In the genomic region with DNA sequence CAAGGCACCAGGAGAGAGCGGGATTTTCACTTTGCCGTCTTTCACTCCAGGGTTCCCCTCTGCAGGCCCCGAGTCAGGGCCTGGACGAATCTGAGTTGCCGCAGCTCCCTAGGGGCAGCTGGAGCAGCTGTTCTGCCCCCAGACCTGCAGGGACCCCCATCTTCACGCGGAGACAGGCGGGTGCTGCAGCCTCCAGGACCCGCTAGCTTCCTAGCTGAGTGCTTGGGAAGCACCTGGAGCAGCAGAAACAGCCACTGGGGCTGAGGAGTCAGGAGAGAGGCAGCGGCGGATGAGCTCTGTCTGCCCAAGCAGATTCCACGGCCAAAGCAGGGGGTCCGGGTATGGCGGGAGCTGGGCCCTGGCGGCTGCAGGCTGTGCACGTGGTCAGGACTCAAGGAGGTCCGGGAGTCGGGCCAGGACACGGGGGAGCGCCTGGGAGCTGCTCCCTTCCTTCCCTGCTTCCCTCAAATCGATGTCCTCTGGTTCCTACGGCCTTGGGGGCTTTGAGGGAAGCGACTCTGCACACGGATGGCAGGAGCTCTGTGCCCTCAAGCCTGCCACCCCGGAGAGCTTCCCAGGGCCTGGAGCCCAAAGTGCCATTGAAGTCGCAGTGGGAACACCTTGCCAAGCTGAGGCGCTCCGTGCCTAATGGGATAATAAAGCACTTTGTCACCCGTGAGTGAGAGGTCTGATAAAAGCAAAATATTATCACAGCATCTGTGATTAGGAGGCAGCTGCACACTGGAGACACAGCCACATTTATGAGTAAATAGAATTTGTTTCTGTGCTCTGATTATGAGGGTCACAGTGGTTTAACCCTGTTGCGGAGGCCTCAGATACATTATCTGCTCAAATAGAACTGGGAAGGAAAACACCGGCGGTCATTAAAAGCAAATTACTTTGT, we compare ENCODE assay signal across 1 cellular context.
TF ChIP-seq lines count a peak whose summit lies in the region.

No MANE protein-coding gene starts in this region.

TF ChIP-seq in WTC11, 78 proteins besides CTCF, POLR2A, EP300 and RAD21 (continued from another document):
- TF ChIP-seq, protein P1, sequence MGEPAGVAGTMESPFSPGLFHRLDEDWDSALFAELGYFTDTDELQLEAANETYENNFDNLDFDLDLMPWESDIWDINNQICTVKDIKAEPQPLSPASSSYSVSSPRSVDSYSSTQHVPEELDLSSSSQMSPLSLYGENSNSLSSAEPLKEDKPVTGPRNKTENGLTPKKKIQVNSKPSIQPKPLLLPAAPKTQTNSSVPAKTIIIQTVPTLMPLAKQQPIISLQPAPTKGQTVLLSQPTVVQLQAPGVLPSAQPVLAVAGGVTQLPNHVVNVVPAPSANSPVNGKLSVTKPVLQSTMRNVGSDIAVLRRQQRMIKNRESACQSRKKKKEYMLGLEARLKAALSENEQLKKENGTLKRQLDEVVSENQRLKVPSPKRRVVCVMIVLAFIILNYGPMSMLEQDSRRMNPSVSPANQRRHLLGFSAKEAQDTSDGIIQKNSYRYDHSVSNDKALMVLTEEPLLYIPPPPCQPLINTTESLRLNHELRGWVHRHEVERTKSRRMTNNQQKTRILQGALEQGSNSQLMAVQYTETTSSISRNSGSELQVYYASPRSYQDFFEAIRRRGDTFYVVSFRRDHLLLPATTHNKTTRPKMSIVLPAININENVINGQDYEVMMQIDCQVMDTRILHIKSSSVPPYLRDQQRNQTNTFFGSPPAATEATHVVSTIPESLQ (CRISPR knock-in tag; IDR thresholded peaks at IDR 0.05) = no peak
- TF ChIP-seq TEAD4 (CRISPR knock-in tag; IDR thresholded peaks at IDR 0.05) = no peak
- TF ChIP-seq CREM (CRISPR knock-in tag; IDR thresholded peaks at IDR 0.05) = no peak
- no peak for TF ChIP-seq NR3C1 (CRISPR knock-in tag; conservative IDR thresholded peaks at IDR 0.05; ENCODE audit: low read depth)
- TF ChIP-seq IRF1 (CRISPR knock-in tag; IDR thresholded peaks at IDR 0.05) = no peak
- no peak for TF ChIP-seq TP53 (CRISPR knock-in tag; IDR thresholded peaks at IDR 0.05)
- TF ChIP-seq SMAD3 (CRISPR knock-in tag; IDR thresholded peaks at IDR 0.05; ENCODE audit: borderline replicate concordance) = no peak
- TF ChIP-seq SOX15 (CRISPR knock-in tag; IDR thresholded peaks at IDR 0.05) = no peak
